In the genomic region with DNA sequence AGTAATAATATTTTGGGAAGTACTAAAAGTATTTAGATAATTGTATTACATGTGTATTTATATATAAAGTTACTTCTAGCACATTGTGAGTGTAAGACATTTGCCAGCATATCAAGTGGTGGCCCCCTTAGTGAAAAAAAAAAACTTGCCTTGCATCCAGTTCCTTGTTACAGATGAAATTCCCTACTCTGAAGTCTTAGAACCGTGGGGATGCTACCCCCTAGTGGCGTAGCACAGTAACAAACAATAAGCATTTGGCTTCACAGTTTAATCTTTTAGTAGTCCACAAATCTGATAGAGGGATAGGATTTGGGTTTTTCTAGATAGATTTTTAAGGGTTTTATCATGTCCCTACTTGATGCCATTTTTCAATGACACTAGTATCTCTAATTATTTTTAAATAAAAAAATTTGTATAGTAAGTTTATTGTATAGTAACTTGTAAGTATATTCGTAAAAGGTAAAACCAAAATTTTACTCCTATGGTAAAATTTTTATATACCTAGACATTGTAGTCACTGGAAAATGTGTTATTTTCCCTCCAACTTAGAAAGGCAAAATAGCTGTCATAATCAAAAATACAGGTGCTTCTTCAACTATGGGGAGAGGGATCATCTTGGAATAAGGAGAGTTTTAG, we compare ENCODE assay signal across 8 cellular contexts. TPM values are rescaled to one million over a fixed set of nuclear protein-coding genes. Genes with fewer than 3 reads are reported as not detected.
DNase-seq lines count a peak whose midpoint lies in the region; ATAC-seq and TF ChIP-seq lines count a peak whose summit lies in the region.

No MANE protein-coding gene starts in this region.

- H3K4me1 ChIP-seq in DOHH2 (ENCODE audit: control insufficient read depth, low read length) (peaks cover 14% of the 10 kb centered on the region), H9 (ENCODE audit: insufficient read depth, low read length) (no peaks in the 10 kb centered on the region), SK-N-SH (ENCODE audit: control insufficient read depth in 1 of 2, insufficient read depth in 2 of 2, low read depth in 1 of 2, low read length in 1 of 2) (peaks cover 0 to 4% of the 10 kb centered on the region in 2 experiments; a peak in 2 of 4 replicates)

- peaks cover 20% of the 10 kb centered on the region; the same call in 1 of the 2 replicates for H4K20me1 ChIP-seq in DOHH2 (ENCODE audit: control insufficient read depth, insufficient read depth, low read depth, low read length)
- no peaks in the 10 kb centered on the region for H4K20me1 ChIP-seq in H9 (ENCODE audit: control insufficient read depth, insufficient read depth, insufficient read length)
- H4K20me1 ChIP-seq in SK-N-SH (ENCODE audit: insufficient read depth) = 0 out of 2 replicates have a peak, but pooled peaks cover 8% of the 10 kb centered on the region

- H3F3A ChIP-seq in DOHH2 (ENCODE audit: control insufficient read depth, insufficient read depth) = peaks cover 77% of the 10 kb centered on the region
- H3F3A ChIP-seq in SK-N-SH (replicated peaks; ENCODE audit: insufficient read depth) = peaks cover 57% of the 10 kb centered on the region

- no peak overlapping the region for H3K23ac ChIP-seq in H9 (ENCODE audit: insufficient read length, low read depth, low read length)

- H3K4me3 Mint-ChIP-seq in H9 = no peak overlapping the region

- no peak overlapping the region for H2BK120ac ChIP-seq in H9 (ENCODE audit: low read depth, low read length, poor library complexity, severe bottlenecking)

- H4K91ac ChIP-seq in H9 (ENCODE audit: insufficient read length, low read depth, low read length) = no peak overlapping the region

- H3K14ac ChIP-seq in H9 (ENCODE audit: insufficient read depth, low read length) = no peak overlapping the region

- TF ChIP-seq EP300 in SK-N-SH (IDR thresholded peaks at IDR 0.05; ENCODE audit: borderline replicate concordance in 1 of 2, low read depth in 1 of 2, low read length in 1 of 2) = no peak

- CTCF ChIA-PET in SK-N-SH (lab: Yijun Ruan, JAX) = interaction anchor here (0.6 to 5.9 kb wide), 30 partner anchors 9 to 409 kb away, joined by 3 to 29 read pairs (median 5); partner anchors contain the start of genes SMC4 and TRIM59

- no peak overlapping the region for H3K27ac Mint-ChIP-seq in H9

- no peaks in the 10 kb centered on the region for H3K27me3 ChIP-seq in DOHH2 (ENCODE audit: control insufficient read depth, low read length)
- no peaks in the 10 kb centered on the region for H3K27me3 ChIP-seq in H9 (ENCODE audit: insufficient read depth, low read length)
- H3K27me3 ChIP-seq in SK-N-SH (ENCODE audit: insufficient read depth) = no peaks in the 10 kb centered on the region

- no peaks in the 10 kb centered on the region; a peak in 1 of 4 replicates for H3K4me1 Mint-ChIP-seq in H9

- POLR2A ChIA-PET in SK-N-SH (lab: Yijun Ruan, JAX) = no interaction called here

- H3K36me3 ChIP-seq in DOHH2 (ENCODE audit: control insufficient read depth, low read length) (peaks cover 93% of the 10 kb centered on the region), SK-N-SH (replicated peaks in 1 of 2; ENCODE audit: control insufficient read depth in 1 of 2, insufficient read depth in 2 of 2, low read length in 1 of 2) (peaks cover 74 to 78% of the 10 kb centered on the region in 2 experiments)

- H3T11ph ChIP-seq in H9 (ENCODE audit: low read length) = no peak overlapping the region

- H3K9me3 Mint-ChIP-seq in H9 = no peaks in the 10 kb centered on the region

- no peak overlapping the region for H3K4ac ChIP-seq in H9 (ENCODE audit: low read depth, low read length)

- H3K9me3 ChIP-seq in DOHH2 (ENCODE audit: control insufficient read depth, insufficient read depth, low read length) (no peaks in the 10 kb centered on the region), H9 (ENCODE audit: control insufficient read depth, low read depth, low read length) (no peaks in the 10 kb centered on the region), SK-N-SH (no peaks in the 10 kb centered on the region)

- ATAC-seq in Right ventricle myocardium superior (ENCODE audit: poor library complexity) = peak; percentile 77

- H3K27ac ChIP-seq in DOHH2 (ENCODE audit: low read depth, low read length) = no peak overlapping the region
- no peak overlapping the region for H3K27ac ChIP-seq in H9 (ENCODE audit: insufficient read length, low read depth, low read length)
- peak overlapping the region in 1 of 2 experiments; percentile 44; a peak in 2 of 4 replicates for H3K27ac ChIP-seq in SK-N-SH (ENCODE audit: low read depth in 2 of 2, low read length in 1 of 2)

- no peak overlapping the region for H2AK5ac ChIP-seq in H9 (ENCODE audit: insufficient read length, low read length)

- H3K4me3 ChIP-seq in DOHH2 (ENCODE audit: low read length) = no peak overlapping the region
- H3K4me3 ChIP-seq in SK-N-SH (ENCODE audit: low read depth in 2 of 2, low read length in 1 of 2) = no peak overlapping the region; a peak in 1 of 4 replicates

- H4K8ac ChIP-seq in H9 (replicated peaks; ENCODE audit: insufficient read length, low read depth, low read length) = no peak overlapping the region

- TF ChIP-seq RAD21 in SK-N-SH (IDR thresholded peaks at IDR 0.05; ENCODE audit: low read length) = peak; percentile 89

- H3K27me3 Mint-ChIP-seq in H9 (ENCODE audit: low read depth) = no peaks in the 10 kb centered on the region

- H2AFZ ChIP-seq in H9 (ENCODE audit: low read length) (no peak overlapping the region), SK-N-SH (ENCODE audit: low read depth) (no peak overlapping the region)

- no peak overlapping the region for H2BK15ac ChIP-seq in H9 (ENCODE audit: low read depth, low read length)

- no peak overlapping the region for H2BK20ac ChIP-seq in H9 (ENCODE audit: low read depth, low read length, poor library complexity, severe bottlenecking)

- no peak overlapping the region for H3K56ac ChIP-seq in H9 (ENCODE audit: insufficient read length, low read depth, low read length)

- no CpG with 5 or more reads among the region's 3 CpGs for WGBS in H9 (ENCODE audit: extremely low coverage, insufficient read length, low lambda C conversion rate)
- WGBS in SK-N-SH (ENCODE audit: low lambda C conversion rate) = 34% methylated on average over 3 of the region's 3 CpGs

- H3K36me3 Mint-ChIP-seq in H9 (ENCODE audit: insufficient read depth in 1 of 3, low read depth in 3 of 3) = peaks cover 37 to 79% (median 70%) of the 10 kb centered on the region in 3 experiments; a peak in 6 of 7 replicates

- H3K4me2 ChIP-seq in DOHH2 (ENCODE audit: low read length) = no peak overlapping the region
- H3K4me2 ChIP-seq in H9 (ENCODE audit: insufficient read depth, insufficient read length, low read length) = no peak overlapping the region
- H3K4me2 ChIP-seq in SK-N-SH = no peak overlapping the region

- no peaks in the 10 kb centered on the region for H3K23me2 ChIP-seq in H9 (ENCODE audit: insufficient read length, low read depth, low read length, poor library complexity, severe bottlenecking)

- H3K79me1 ChIP-seq in H9 (ENCODE audit: insufficient read depth, low read depth, low read length, poor library complexity, severe bottlenecking) = no peaks in the 10 kb centered on the region

- no peak overlapping the region for H2BK12ac ChIP-seq in H9 (ENCODE audit: insufficient read length, low read depth, low read length)

- H3K18ac ChIP-seq in H9 (ENCODE audit: insufficient read length, low read depth, low read length) = no peak overlapping the region

- no peak overlapping the region for H3K9ac ChIP-seq in H9 (ENCODE audit: extremely low read depth, insufficient read length, low read length)
- H3K9ac ChIP-seq in SK-N-SH = no peak overlapping the region

- intact Hi-C loops in Right ventricle myocardium superior (cut with DNase I) = loop anchor here (5.0 kb wide), 1 partner anchor 381 kb away; no protein-coding TSS in a partner anchor

- H3K9me2 ChIP-seq in DOHH2 (replicated peaks; ENCODE audit: control insufficient read depth, low read length) = no peaks in the 10 kb centered on the region
- H3K9me2 ChIP-seq in SK-N-SH = no peaks in the 10 kb centered on the region; the same call in 1 of the 2 replicates

- H4K5ac ChIP-seq in H9 (ENCODE audit: insufficient read length, low read depth, low read length) = no peak overlapping the region

- TF ChIP-seq CTCF in DOHH2 (IDR thresholded peaks at IDR 0.05; ENCODE audit: low read depth, low read length, poor library complexity, severe bottlenecking) (peak; percentile 70), H9 (conservative IDR thresholded peaks at IDR 0.05) (peak; percentile 91), SK-N-SH (IDR thresholded peaks at IDR 0.05) (peak; percentile 90)

- H2BK5ac ChIP-seq in H9 (ENCODE audit: insufficient read length, low read length) = no peak overlapping the region

- DNase-seq in H9 (peak; percentile 68), NCI-H1092 treated with DMSO at 0.1 percent for 48 hours (lab: John Stamatoyannopoulos, UW) (peak; percentile 78), SK-N-SH (peak; percentile 64), Right ventricle myocardium superior (no peak), pulmonary artery endothelial cell (ENCODE audit: low read depth, low spot score) (peak; percentile 65)
- DNase-seq in activated naive CD4-positive, alpha-beta T cell treated with anti-CD3 and anti-CD28 coated beads, Interleukin-2, amount 50 U/mL, for 16 hours = peak; percentile 54
- DNase-seq in NK-92 treated with Interleukin-12 subunit alpha and Interleukin-12 subunit beta, amount 100 ng/mL, for 24 hours (lab: John Stamatoyannopoulos, UW) = no peak

- peaks cover 82% of the 10 kb centered on the region for H3K79me2 ChIP-seq in DOHH2 (ENCODE audit: control insufficient read depth, low read length)
- H3K79me2 ChIP-seq in H9 (ENCODE audit: insufficient read depth, low read length) = no peaks in the 10 kb centered on the region; the same call in 1 of the 2 replicates
- H3K79me2 ChIP-seq in SK-N-SH (ENCODE audit: insufficient read depth) = peaks cover 94% of the 10 kb centered on the region

TF ChIP-seq in SK-N-SH, 30 proteins besides CTCF, POLR2A, EP300 and RAD21:
- no peak for TF ChIP-seq EZH2phosphoT487 (IDR thresholded peaks at IDR 0.05; ENCODE audit: borderline replicate concordance, low read depth)
- peak; percentile 68; the same call in 1 of the 2 replicates for TF ChIP-seq SMC3 (IDR thresholded peaks at IDR 0.05; ENCODE audit: low read depth, low read length)

RNA-seq across cellular contexts. Expression of gene SMC4, which starts 14.3 kb away (rescaled TPM):
- total RNA-seq in H9 (2021) (120 and 130 TPM in 2 replicates), Right ventricle myocardium superior (19.4 TPM), pulmonary artery endothelial cell (72.6 and 132 TPM in 2 replicates)
- polyA plus RNA-seq in SK-N-SH (2012; rRNA removed) = 18.8 and 26.1 TPM in 2 replicates
- 24.9 and 28.6 TPM in 2 replicates for polyA plus RNA-seq in SK-N-SH (2012; cell fraction: cytosol; rRNA removed)
- 30.2 and 48.3 TPM in 2 replicates for polyA plus RNA-seq in SK-N-SH (2012; cell fraction: nucleus; rRNA removed)

RNA-seq across cellular contexts. Expression of gene IFT80, which starts 14.7 kb away (rescaled TPM):
- total RNA-seq in H9 (2021) (22.6 and 29.0 TPM in 2 replicates), Right ventricle myocardium superior (8.3 TPM), pulmonary artery endothelial cell (17.7 and 20.9 TPM in 2 replicates)
- 10.5 and 17.4 TPM in 2 replicates for polyA plus RNA-seq in SK-N-SH (2012; rRNA removed)
- 15.9 and 19.4 TPM in 2 replicates for polyA plus RNA-seq in SK-N-SH (2012; cell fraction: cytosol; rRNA removed)
- polyA plus RNA-seq in SK-N-SH (2012; cell fraction: nucleus; rRNA removed) = 12.5 and 34.3 TPM in 2 replicates

RNA-seq across cellular contexts. Expression of gene TRIM59, which starts 35.9 kb away (rescaled TPM):
- total RNA-seq in H9 (2021) (44.9 and 47.6 TPM in 2 replicates), Right ventricle myocardium superior (0.19 TPM), pulmonary artery endothelial cell (22.8 and 38.1 TPM in 2 replicates)
- polyA plus RNA-seq in SK-N-SH (2012; rRNA removed) = 4.1 and 5.3 TPM in 2 replicates
- 5.1 and 6.1 TPM in 2 replicates for polyA plus RNA-seq in SK-N-SH (2012; cell fraction: cytosol; rRNA removed)
- polyA plus RNA-seq in SK-N-SH (2012; cell fraction: nucleus; rRNA removed) = 4.1 and 6.0 TPM in 2 replicates

Comparison
In these comparisons a context has a peak if more than half of its experiments do, and no peak if none do; other contexts are left out.
1. DNase-seq: peak in H9 (single experiment), NCI-H1092 treated with DMSO at 0.1 percent for 48 hours (single experiment), SK-N-SH (single experiment), activated naive CD4-positive, alpha-beta T cell treated with anti-CD3 and anti-CD28 coated beads, Interleukin-2, amount 50 U/mL, for 16 hours (single experiment) and pulmonary artery endothelial cell (single experiment); none in Right ventricle myocardium superior (single experiment) and NK-92 treated with Interleukin-12 subunit alpha and Interleukin-12 subunit beta, amount 100 ng/mL, for 24 hours (single experiment).
2. RNA of gene TRIM59, which starts 35.9 kb away (total RNA-seq): 44.9 to 47.6 TPM in H9 and 22.8 to 38.1 TPM in pulmonary artery endothelial cell; 0.19 TPM in Right ventricle myocardium superior (single experiment); every median in the first group is over 10 times any median in the second.
3. Peak in every context shown above with its lines, with median percentiles within 50 percentile points of each other: CTCF ChIP-seq.